ENCODE assay signal across 1 cellular context in the genomic region with DNA sequence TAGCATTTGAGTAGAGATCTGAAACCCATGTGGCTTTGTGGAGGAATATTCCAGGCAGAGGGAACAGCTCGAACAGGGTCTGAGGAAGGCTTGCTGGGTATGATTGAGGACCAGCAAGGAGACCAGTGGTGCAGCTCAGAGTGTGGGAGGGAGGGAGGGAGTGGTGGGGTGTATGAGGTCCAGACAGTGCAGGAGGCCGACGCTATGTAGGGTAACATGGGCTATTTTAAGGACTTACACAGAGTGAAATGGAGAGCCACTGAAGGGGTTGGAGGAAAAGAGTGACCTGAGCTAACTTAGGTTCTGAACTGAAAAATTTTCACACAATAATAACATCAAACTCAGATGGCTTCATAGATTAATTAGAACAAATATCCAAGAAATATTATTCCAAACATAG.
TF ChIP-seq lines count a peak whose summit lies in the region.

No MANE protein-coding gene starts in this region.

TF ChIP-seq in GM12878, 131 proteins besides CTCF, POLR2A, EP300 and RAD21:
- TF ChIP-seq MTA2 (IDR thresholded peaks at IDR 0.05; ENCODE audit: low read depth) = no peak
- TF ChIP-seq CHD2 (IDR thresholded peaks at IDR 0.05; ENCODE audit: borderline replicate concordance, low read depth, low read length) = no peak
- TF ChIP-seq ZZZ3 (IDR thresholded peaks at IDR 0.05; ENCODE audit: control insufficient read depth, insufficient read length, low read depth) = no peak
- no peak for TF ChIP-seq SREBF1 (IDR thresholded peaks at IDR 0.05; ENCODE audit: low read length)
- no peak for TF ChIP-seq TCF12 (IDR thresholded peaks at IDR 0.05; ENCODE audit: low read depth, low read length)
- no peak for TF ChIP-seq BMI1 (IDR thresholded peaks at IDR 0.05; ENCODE audit: borderline replicate concordance)
- TF ChIP-seq POLR2AphosphoS5 (IDR thresholded peaks at IDR 0.05; ENCODE audit: low read length) = no peak
- TF ChIP-seq EZH2 (IDR thresholded peaks at IDR 0.05; ENCODE audit: borderline replicate concordance, control insufficient read depth, low read depth, low read length) = no peak
- TF ChIP-seq ZBTB4 (CRISPR knock-in tag; IDR thresholded peaks at IDR 0.05) = no peak
- TF ChIP-seq HSF1 (IDR thresholded peaks at IDR 0.05; ENCODE audit: low read depth, low read length) = no peak
- no peak for TF ChIP-seq RB1 (IDR thresholded peaks at IDR 0.05; ENCODE audit: borderline replicate concordance)
- TF ChIP-seq KAT2A (conservative IDR thresholded peaks at IDR 0.05; ENCODE audit: control insufficient read depth, low read depth, low read length) = no peak
- TF ChIP-seq MYB (IDR thresholded peaks at IDR 0.05; ENCODE audit: borderline replicate concordance, low read depth, low read length) = no peak
- no peak for TF ChIP-seq NR2C1 (IDR thresholded peaks at IDR 0.05)
- no peak for TF ChIP-seq BRCA1 (IDR thresholded peaks at IDR 0.05; ENCODE audit: low read depth, low read length)
- no peak for TF ChIP-seq IKZF1 (conservative IDR thresholded peaks at IDR 0.05)
- no peak for TF ChIP-seq POLR2AphosphoS2 (IDR thresholded peaks at IDR 0.05; ENCODE audit: low read depth, low read length)
